ENCODE assay signal across 24 cellular contexts in the genomic region with DNA sequence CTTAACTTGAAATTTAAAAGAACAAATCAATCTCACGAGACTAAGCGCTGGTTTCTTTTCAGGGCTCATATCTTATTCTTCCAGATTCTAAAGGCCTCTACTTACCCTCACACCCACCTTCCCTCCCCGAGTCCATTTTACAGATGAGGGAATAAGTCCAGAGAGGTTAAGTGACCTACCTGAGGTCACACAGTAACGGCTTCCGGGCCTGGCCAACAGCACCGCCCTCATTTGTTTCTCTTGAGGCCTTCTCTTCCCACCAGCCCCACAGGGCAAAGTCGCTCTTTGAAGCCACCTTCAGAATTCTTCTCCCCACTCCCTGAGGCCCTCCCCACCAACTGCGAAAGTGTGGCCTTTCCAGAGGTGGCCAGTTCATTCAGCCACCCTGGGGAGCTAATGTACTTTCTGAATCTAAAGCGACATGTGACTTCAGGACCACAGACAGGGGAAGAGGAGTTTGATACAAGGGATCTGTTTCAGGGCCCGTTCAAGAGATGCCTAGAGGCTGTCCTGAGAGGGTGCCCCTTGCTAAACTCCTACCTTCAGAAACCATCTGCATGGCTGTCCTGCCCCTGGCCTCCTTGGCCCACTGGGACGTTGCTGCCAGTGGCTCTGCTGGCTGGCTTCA.
"Had no signal": no experiment of that assay in that cellular context is flagged by ENCODE, and none has a peak within 500 bp of the region (broad histone marks: within the 10 kb centered on the region; RNA-seq: fewer than 3 reads in every experiment).

No MANE protein-coding gene starts in this region.

- H3K4me3 ChIP-seq: coronary artery, heart right ventricle, left lung, lower lobe of right lung, pancreas, smooth muscle cell, suprapubic skin, thyroid gland, uterus had no signal

- H3K27me3 Mint-ChIP-seq: progenitor cell of endocrine pancreas, type B pancreatic cell had no signal

- H3K9me3 ChIP-seq: heart right ventricle, left lung, lower lobe of right lung, pancreas, suprapubic skin, thyroid gland, uterus had no signal

- H3K4me1 ChIP-seq: left lung, lower lobe of right lung, pancreas, suprapubic skin, uterus had no signal

- DNase-seq: effector CD4-positive, alpha-beta T cell; endodermal cell; erythroblast; foreskin melanocyte; heart right ventricle; islet precursor cell; left lung; lower lobe of right lung; naive B cell; nucleus accumbens; pancreas; stimulated activated CD4-positive, alpha-beta T cell treated with anti-CD3 and anti-CD28 coated beads, Interleukin-2, amount 100 ng/mL, for 48 hours; stimulated activated naive CD8-positive, alpha-beta T cell treated with anti-CD3 and anti-CD28 coated beads, Interleukin-15, Interleukin-2, amounts not matched to agents 100 U/mL and 50 U/mL, for 24 hours; thyroid gland; uterus had no signal

- H3K36me3 Mint-ChIP-seq: memory B cell, mesothelial cell of epicardium, naive B cell had no signal

- H3K27ac ChIP-seq: coronary artery, heart right ventricle, left lung, lower lobe of right lung, pancreas, suprapubic skin, thyroid gland, uterus had no signal

- H3K9me3 Mint-ChIP-seq: endodermal cell, memory B cell, mesothelial cell of epicardium, type B pancreatic cell had no signal

- H3K27me3 ChIP-seq: heart right ventricle, left lung, pancreas, suprapubic skin, thyroid gland, uterus had no signal

- H3K36me3 ChIP-seq: heart right ventricle, left lung, lower lobe of right lung, pancreas, suprapubic skin, thyroid gland, uterus had no signal

- H3K4me3 Mint-ChIP-seq: endodermal cell, memory B cell, mesothelial cell of epicardium, naive B cell, type B pancreatic cell had no signal

- H3K4me2 ChIP-seq: smooth muscle cell had no signal

- H3K4me1 Mint-ChIP-seq: endodermal cell, memory B cell, naive B cell had no signal

- H3K27ac Mint-ChIP-seq: endodermal cell, memory B cell, mesothelial cell of epicardium, progenitor cell of endocrine pancreas, type B pancreatic cell had no signal

- ATAC-seq: heart right ventricle; left lung; lower lobe of right lung; pancreas; right cardiac atrium; stimulated activated naive CD8-positive, alpha-beta T cell treated with anti-CD3 and anti-CD28 coated beads, Interleukin-15, Interleukin-2, amounts not matched to agents 100 U/mL and 50 U/mL, for 24 hours had no signal

- FAIRE-seq: endothelial cell of umbilical vein, pancreas had no signal
